ENCODE assay signal across 14 cellular contexts in genomic region chr17:83196973-83197880, GRCh38.
A peak's percentile ranks its signal among the peaks of the same experiment; 100 is the strongest.
DNase-seq lines count a peak whose midpoint lies in the region; ATAC-seq and TF ChIP-seq lines count a peak whose summit lies in the region.
"Had no signal": no experiment of that assay in that cellular context is flagged by ENCODE, and none has a peak within 500 bp of the region (broad histone marks: within the 10 kb centered on the region; RNA-seq: fewer than 3 reads in every experiment).

No MANE protein-coding gene starts in this region.

- CTCF ChIA-PET in activated CD4-positive, alpha-beta T cell treated with anti-CD3 and anti-CD28 coated beads for 36 hours (lab: Charles Lee) = interaction anchor here (0.6 kb wide), 1 partner anchor 407 kb away, joined by 3 read pairs; no protein-coding TSS in a partner anchor
- CTCF ChIA-PET in activated CD8-positive, alpha-beta T cell treated with anti-CD3 and anti-CD28 coated beads for 36 hours (lab: Charles Lee) = no interaction called here
- CTCF ChIA-PET in A673 (lab: Charles Lee) = no interaction called here

- H3K27me3 ChIP-seq in left ventricle myocardium inferior (ENCODE audit: low read depth) (no peaks in the 10 kb centered on the region), A673 (replicated peaks; ENCODE audit: insufficient read depth, low read depth, low read length, poor library complexity) (no peaks in the 10 kb centered on the region)
- H3K27me3 ChIP-seq: neural progenitor cell had no signal

- H3K27me3 Mint-ChIP-seq in activated CD4-positive, alpha-beta T cell treated with anti-CD3 and anti-CD28 coated beads for 36 hours = peaks cover 4% of the 10 kb centered on the region
- H3K27me3 Mint-ChIP-seq in activated CD8-positive, alpha-beta T cell treated with anti-CD3 and anti-CD28 coated beads for 36 hours = no peaks in the 10 kb centered on the region
- H3K27me3 Mint-ChIP-seq: activated T-helper 17 cell treated with anti-CD3 and anti-CD28 coated beads, Interleukin-2, amount 50 U/mL, for 72 hours; stimulated activated naive CD8-positive, alpha-beta T cell treated with anti-CD3 and anti-CD28 coated beads, Interleukin-15, amount 100 ng/mL, for 72 hours had no signal

- peak; percentile 3 for DNase-seq in activated CD4-positive, alpha-beta T cell treated with anti-CD3 and anti-CD28 coated beads for 36 hours
- DNase-seq in activated CD4-positive, alpha-beta T cell treated with anti-CD3 and anti-CD28 coated beads, Interleukin-2, amount 50 U/mL, for 4 hours = no peak
- DNase-seq in activated CD8-positive, alpha-beta T cell treated with anti-CD3 and anti-CD28 coated beads for 36 hours = no peak
- DNase-seq in left ventricle myocardium inferior (peak; percentile 11), stromal cell of bone marrow (ENCODE audit: low read depth) (peak; percentile 49), mesenteric fat pad (ENCODE audit: low spot score) (no peak), A673 (ENCODE audit: low spot score) (no peak), ACHN (no peak)
- DNase-seq: dermis blood vessel endothelial cell, MM.1S, NCI-H446 had no signal

- H3K4me1 Mint-ChIP-seq in activated CD4-positive, alpha-beta T cell treated with anti-CD3 and anti-CD28 coated beads for 36 hours = peaks cover 42% of the 10 kb centered on the region
- peaks cover 52% of the 10 kb centered on the region for H3K4me1 Mint-ChIP-seq in activated CD8-positive, alpha-beta T cell treated with anti-CD3 and anti-CD28 coated beads for 36 hours (ENCODE audit: low read depth)
- H3K4me1 Mint-ChIP-seq: neural progenitor cell had no signal

- H3K27ac ChIP-seq in left ventricle myocardium inferior (replicated peaks) (peak overlapping the region; percentile 62), A673 (ENCODE audit: low read depth, low read length, poor library complexity, severe bottlenecking) (no peak overlapping the region)
- H3K27ac ChIP-seq: neural progenitor cell had no signal

- no peaks in the 10 kb centered on the region for H3K9me3 Mint-ChIP-seq in activated CD4-positive, alpha-beta T cell treated with anti-CD3 and anti-CD28 coated beads for 36 hours (ENCODE audit: low read depth)
- no peaks in the 10 kb centered on the region for H3K9me3 Mint-ChIP-seq in activated CD8-positive, alpha-beta T cell treated with anti-CD3 and anti-CD28 coated beads for 36 hours
- H3K9me3 Mint-ChIP-seq: activated T-helper 17 cell treated with anti-CD3 and anti-CD28 coated beads, Interleukin-2, amount 50 U/mL, for 72 hours; stimulated activated naive CD8-positive, alpha-beta T cell treated with anti-CD3 and anti-CD28 coated beads, Interleukin-15, amount 100 ng/mL, for 72 hours had no signal

- in situ Hi-C loops in ACHN (cut with HindIII; ENCODE audit: low pct_ligation_motif_present, low pct_unique_long_range_greater_than_20kb, low sequenced_read_pairs) = no loop called here

- no peak overlapping the region for H3K4me3 Mint-ChIP-seq in activated CD4-positive, alpha-beta T cell treated with anti-CD3 and anti-CD28 coated beads for 36 hours
- no peak overlapping the region for H3K4me3 Mint-ChIP-seq in activated CD8-positive, alpha-beta T cell treated with anti-CD3 and anti-CD28 coated beads for 36 hours
- H3K4me3 Mint-ChIP-seq: activated T-helper 17 cell treated with anti-CD3 and anti-CD28 coated beads, Interleukin-2, amount 50 U/mL, for 72 hours; stimulated activated naive CD8-positive, alpha-beta T cell treated with anti-CD3 and anti-CD28 coated beads, Interleukin-15, amount 100 ng/mL, for 72 hours had no signal

- no peaks in the 10 kb centered on the region for H3K36me3 Mint-ChIP-seq in activated CD4-positive, alpha-beta T cell treated with anti-CD3 and anti-CD28 coated beads for 36 hours (ENCODE audit: low read depth)
- no peaks in the 10 kb centered on the region for H3K36me3 Mint-ChIP-seq in activated CD8-positive, alpha-beta T cell treated with anti-CD3 and anti-CD28 coated beads for 36 hours (ENCODE audit: low read depth)
- H3K36me3 Mint-ChIP-seq: neural progenitor cell had no signal

- H3K4me3 ChIP-seq in left ventricle myocardium inferior (no peak overlapping the region), A673 (ENCODE audit: low read depth, low read length, poor library complexity, severe bottlenecking) (no peak overlapping the region)
- H3K4me3 ChIP-seq: neural progenitor cell had no signal

- POLR2A ChIA-PET in activated CD4-positive, alpha-beta T cell treated with anti-CD3 and anti-CD28 coated beads for 36 hours (lab: Charles Lee) = no interaction called here
- POLR2A ChIA-PET in activated CD8-positive, alpha-beta T cell treated with anti-CD3 and anti-CD28 coated beads for 36 hours (lab: Charles Lee) = no interaction called here
- POLR2A ChIA-PET in A673 (lab: Charles Lee; ENCODE audit: low non-redundant PET) = no interaction called here

- H3K27ac Mint-ChIP-seq in activated CD4-positive, alpha-beta T cell treated with anti-CD3 and anti-CD28 coated beads for 36 hours = no peak overlapping the region
- H3K27ac Mint-ChIP-seq in activated CD8-positive, alpha-beta T cell treated with anti-CD3 and anti-CD28 coated beads for 36 hours = peak overlapping the region; percentile 20
- H3K27ac Mint-ChIP-seq: activated T-helper 17 cell treated with anti-CD3 and anti-CD28 coated beads, Interleukin-2, amount 50 U/mL, for 72 hours; neural progenitor cell had no signal

- no peaks in the 10 kb centered on the region for H3K9me3 ChIP-seq in left ventricle myocardium inferior (replicated peaks)
- H3K9me3 ChIP-seq in A673 (ENCODE audit: low read depth, low read length, poor library complexity, severe bottlenecking) = no peaks in the 10 kb centered on the region

- TF ChIP-seq CTCF in activated CD8-positive, alpha-beta T cell treated with anti-CD3 and anti-CD28 coated beads for 36 hours (IDR thresholded peaks at IDR 0.05) = no peak
- TF ChIP-seq CTCF in left ventricle myocardium inferior (IDR thresholded peaks at IDR 0.05; ENCODE audit: borderline replicate concordance) (no peak), A673 (conservative IDR thresholded peaks at IDR 0.05; ENCODE audit: low read depth, low read length) (no peak)

- H3K4me1 ChIP-seq in left ventricle myocardium inferior = peaks cover 80% of the 10 kb centered on the region
- H3K4me1 ChIP-seq in A673 (ENCODE audit: insufficient read depth, low read length, poor library complexity, severe bottlenecking) = no peaks in the 10 kb centered on the region
- H3K4me1 ChIP-seq: neural progenitor cell had no signal

- no peaks in the 10 kb centered on the region for H3K36me3 ChIP-seq in left ventricle myocardium inferior
- no peaks in the 10 kb centered on the region for H3K36me3 ChIP-seq in A673 (ENCODE audit: insufficient read depth, low read length, poor library complexity, severe bottlenecking)
- H3K36me3 ChIP-seq: neural progenitor cell had no signal

- intact Hi-C loops in activated CD4-positive, alpha-beta T cell treated with anti-CD3 and anti-CD28 coated beads for 36 hours (cut with DNase I, micrococcal nuclease) = no loop called here
- intact Hi-C loops in activated CD8-positive, alpha-beta T cell treated with anti-CD3 and anti-CD28 coated beads for 36 hours (cut with micrococcal nuclease) = no loop called here
- intact Hi-C loops in left ventricle myocardium inferior (cut with micrococcal nuclease) = no loop called here
- intact Hi-C loops in A673 (cut with micrococcal nuclease; ENCODE audit: unreplicated experiment) = no loop called here

- ATAC-seq in activated CD4-positive, alpha-beta T cell treated with anti-CD3 and anti-CD28 coated beads for 36 hours = no peak
- ATAC-seq in activated CD8-positive, alpha-beta T cell treated with anti-CD3 and anti-CD28 coated beads for 36 hours = no peak
- ATAC-seq: activated T-helper 17 cell treated with anti-CD3 and anti-CD28 coated beads, Interleukin-2, amount 50 U/mL, for 72 hours; stimulated activated naive CD8-positive, alpha-beta T cell treated with anti-CD3 and anti-CD28 coated beads, Interleukin-15, amount 100 ng/mL, for 72 hours had no signal

- BruUV-seq in A673 (replicated peaks; lab: Mats Ljungman, UMichigan) = no TSS peak

Comparison
In these comparisons a context has a peak if more than half of its experiments do, and no peak if none do; other contexts are left out.
1. DNase-seq: peak in activated CD4-positive, alpha-beta T cell treated with anti-CD3 and anti-CD28 coated beads for 36 hours (single experiment), left ventricle myocardium inferior (single experiment) and stromal cell of bone marrow (single experiment); none in activated CD4-positive, alpha-beta T cell treated with anti-CD3 and anti-CD28 coated beads, Interleukin-2, amount 50 U/mL, for 4 hours (0 of 2), activated CD8-positive, alpha-beta T cell treated with anti-CD3 and anti-CD28 coated beads for 36 hours (single experiment), mesenteric fat pad (single experiment), A673 (single experiment) and ACHN (single experiment).